Comparison of ENCODE assay signal across 1 cellular context in genomic region chr11:12075822-12076821, GRCh38.
TF ChIP-seq lines count a peak whose summit lies in the region.

No MANE protein-coding gene starts in this region.

TF ChIP-seq in HepG2, 621 proteins besides CTCF, POLR2A, EP300 and RAD21 (continued from another document):
- TF ChIP-seq ZNF7 (CRISPR knock-in tag; IDR thresholded peaks at IDR 0.05), result no peak
- TF ChIP-seq ZFP62 (CRISPR knock-in tag; IDR thresholded peaks at IDR 0.05), result no peak
- TF ChIP-seq SSRP1 (CRISPR knock-in tag; IDR thresholded peaks at IDR 0.05), result no peak
- TF ChIP-seq ELF3 (CRISPR knock-in tag; IDR thresholded peaks at IDR 0.05), result no peak
- TF ChIP-seq ZNF570 (CRISPR knock-in tag; IDR thresholded peaks at IDR 0.05; ENCODE audit: borderline replicate concordance), result no peak
- TF ChIP-seq RFXAP (CRISPR knock-in tag; IDR thresholded peaks at IDR 0.05; ENCODE audit: borderline replicate concordance), result no peak
- TF ChIP-seq RORA (CRISPR knock-in tag; IDR thresholded peaks at IDR 0.05), result no peak
- no peak for TF ChIP-seq ZBTB34 (CRISPR knock-in tag; IDR thresholded peaks at IDR 0.05)
- TF ChIP-seq NFYB (CRISPR knock-in tag; IDR thresholded peaks at IDR 0.05), result no peak
- no peak for TF ChIP-seq BRCA1 (CRISPR knock-in tag; IDR thresholded peaks at IDR 0.05)
TF ChIP-seq in HepG2: peak in this region for 0.
